Comparison of ENCODE assay signal across 2 cellular contexts in the genomic region with DNA sequence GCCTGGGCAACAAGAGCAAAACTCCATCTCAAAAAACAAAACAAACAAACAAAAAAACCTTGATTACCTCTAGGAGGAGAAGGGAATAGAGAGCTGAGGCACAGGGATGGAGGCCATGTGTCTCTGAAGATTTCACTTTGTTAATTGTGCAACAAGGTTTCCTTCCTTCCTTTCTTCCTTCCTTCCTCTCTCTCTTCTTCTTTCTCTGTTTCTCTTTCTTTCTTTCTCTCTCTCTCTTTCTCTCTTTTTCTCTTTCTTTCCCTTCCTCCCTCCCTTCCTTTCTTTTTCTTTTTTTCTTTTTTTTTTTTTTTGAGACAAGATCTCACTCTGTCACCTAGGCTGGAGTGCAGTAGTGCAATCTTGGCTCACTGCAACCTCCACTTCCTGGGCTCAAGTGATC.
TF ChIP-seq lines count a peak whose summit lies in the region.

No MANE protein-coding gene starts in this region.

TF ChIP-seq in HEK293, 187 proteins besides CTCF, POLR2A, EP300 and RAD21:
- peak; percentile 78 for TF ChIP-seq PRDM1 (tag by site-specific recombination; IDR thresholded peaks at IDR 0.05)

TF ChIP-seq in GM12878, 131 proteins besides CTCF, POLR2A, EP300 and RAD21:
- TF ChIP-seq ETV6 (conservative IDR thresholded peaks at IDR 0.05 in 1 of 2, IDR thresholded peaks at IDR 0.05 in 1 of 2; ENCODE audit: borderline replicate concordance in 1 of 2, low read depth in 1 of 2): peak in 1 of 2 experiments; percentile 28; a peak in 1 of 4 replicates
